1 cellular context compared by ENCODE assay signal in the genomic region with DNA sequence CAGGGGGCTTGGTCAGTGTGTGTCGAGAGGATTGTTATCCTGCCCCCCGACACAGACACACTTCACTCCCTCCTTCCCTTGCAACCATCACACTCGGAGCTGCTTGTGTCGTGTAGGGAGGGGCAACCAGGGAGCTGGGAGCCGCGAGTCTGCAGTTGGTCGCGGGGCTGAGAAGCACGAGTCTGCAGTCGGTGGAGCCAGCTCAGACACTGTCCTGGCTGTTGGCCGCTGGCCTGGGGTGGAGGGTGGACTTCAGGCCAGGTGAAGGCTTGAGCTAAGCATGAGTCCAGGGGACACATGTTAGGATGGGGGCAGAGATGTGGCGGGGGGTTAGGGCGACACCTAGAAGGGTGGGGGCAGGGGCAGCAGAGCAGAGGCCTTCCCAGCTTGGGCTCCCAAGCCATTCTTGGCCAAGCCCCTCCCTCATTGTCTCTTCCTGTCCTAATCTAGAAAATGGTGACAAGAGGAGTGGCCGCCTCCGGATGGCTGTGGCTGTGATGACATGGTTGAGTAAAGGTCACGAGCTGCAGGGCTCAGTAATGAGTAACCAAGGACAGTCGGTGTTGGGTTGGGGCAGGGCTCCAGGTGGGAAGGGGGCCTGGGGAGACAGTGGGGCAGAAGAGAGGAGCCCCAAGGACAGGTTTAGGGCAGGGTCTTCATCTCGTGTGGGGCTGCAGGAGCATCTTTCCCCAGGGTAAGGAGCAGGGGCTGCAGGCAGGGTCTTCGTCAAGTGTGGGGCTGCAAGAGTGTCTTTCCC.
TF ChIP-seq lines count a peak whose summit lies in the region.

No MANE protein-coding gene starts in this region.

TF ChIP-seq in A549, 52 proteins besides CTCF, POLR2A, EP300 and RAD21 (continued from another document):
- TF ChIP-seq EHMT2 (IDR thresholded peaks at IDR 0.05; ENCODE audit: low read depth) (no peak), ZC3H11A (IDR thresholded peaks at IDR 0.05) (no peak), ZNF302 (CRISPR knock-in tag; IDR thresholded peaks at IDR 0.05) (no peak), HES2 (IDR thresholded peaks at IDR 0.05) (no peak)
TF ChIP-seq in A549: peak in this region for 0.
